In the genomic region with DNA sequence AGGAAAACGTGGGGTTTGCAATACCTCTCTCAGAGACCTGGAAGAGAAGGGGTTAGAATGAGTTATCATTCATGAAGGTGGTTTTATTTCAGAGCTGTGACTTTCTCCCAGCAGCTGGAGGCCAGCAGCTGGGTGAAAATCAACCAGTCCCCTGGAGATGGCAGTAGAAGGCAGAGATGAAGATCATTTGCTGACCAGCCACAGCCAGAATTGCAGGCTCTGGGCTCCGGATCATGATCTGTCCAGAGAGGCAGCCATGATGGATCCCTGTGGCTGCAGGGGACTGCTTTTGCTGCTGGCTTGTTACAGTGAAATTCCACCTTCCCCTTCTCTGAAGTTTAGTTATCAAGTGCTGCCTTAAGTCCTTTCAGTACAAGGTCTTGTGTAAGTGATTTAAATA, we compare ENCODE assay signal across 10 cellular contexts. TPM values are rescaled to one million over a fixed set of nuclear protein-coding genes. Genes with fewer than 3 reads are reported as not detected.
A peak's percentile ranks its signal among the peaks of the same experiment; 100 is the strongest.
DNase-seq lines count a peak whose midpoint lies in the region; ATAC-seq and TF ChIP-seq lines count a peak whose summit lies in the region.
"Had no signal": no experiment of that assay in that cellular context is flagged by ENCODE, and none has a peak within 500 bp of the region (broad histone marks: within the 10 kb centered on the region; RNA-seq: fewer than 3 reads in every experiment).

No MANE protein-coding gene starts in this region.

- intact Hi-C loops in left colon (cut with DNase I, micrococcal nuclease): no loop called here

- POLR2A ChIA-PET in AG04449 (lab: Yijun Ruan, JAX): no interaction called here

- in situ Hi-C loops in astrocyte of the cerebellum (cut with HindIII; ENCODE audit: low sequenced_read_pairs): no loop called here

- CTCF ChIA-PET in AG04449 (lab: Yijun Ruan, JAX): interaction anchor here (0.7 to 1.1 kb wide), 2 partner anchors 12 to 101 kb away, joined by 3 read pairs; no protein-coding TSS in a partner anchor

- ATAC-seq in left colon (peak; percentile 81), HG02970 (IDR thresholded peaks at IDR 0.05; ENCODE audit: low FRiP score, unreplicated experiment) (no peak), GM21825 (IDR thresholded peaks at IDR 0.05; ENCODE audit: unreplicated experiment) (no peak)

- TF ChIP-seq CTCF in AG04449 (IDR thresholded peaks at IDR 0.05; ENCODE audit: insufficient read depth, low read length, missing control alignments): peak; percentile 15
- TF ChIP-seq CTCF in astrocyte of the cerebellum (IDR thresholded peaks at IDR 0.05; ENCODE audit: low read depth, low read length, missing control alignments): peak; percentile 23

- DNase-seq in AG04449 (ENCODE audit: low read depth, low spot score) (no peak), HPDE6-E6E7 (ENCODE audit: extremely low spot score) (peak; percentile 29), astrocyte of the cerebellum (ENCODE audit: low read depth) (no peak), left colon (peak in 1 of 2 donors; percentile 17), middle frontal gyrus (ENCODE audit: extremely low spot score, low spot score) (no peak)
- no peak for DNase-seq in central memory CD4-positive, alpha-beta T cell
- DNase-seq: activated CD4-positive, alpha-beta T cell treated with anti-CD3 and anti-CD28 coated beads, Interleukin-2, amount 50 U/mL, for 48 hours; effector CD8-positive, alpha-beta T cell had no signal

- H3K4me3 ChIP-seq in AG04449 (ENCODE audit: low read depth, low read length): no peak overlapping the region
- no peak overlapping the region for H3K4me3 ChIP-seq in astrocyte of the cerebellum (ENCODE audit: low read depth, low read length)

RNA-seq across cellular contexts. Expression of a gene that starts 46.9 kb away (rescaled TPM):
- total RNA-seq in left colon: 10 to 100 TPM; 19.8 to 21.8 TPM
